Comparison of ENCODE assay signal across 17 cellular contexts in genomic region chr13:102311901-102312300, GRCh38.
DNase-seq lines count a peak whose midpoint lies in the region; ATAC-seq, FAIRE-seq and TF ChIP-seq lines count a peak whose summit lies in the region.
"Had no signal": no experiment of that assay in that cellular context is flagged by ENCODE, and none has a peak within 500 bp of the region (broad histone marks: within the 10 kb centered on the region; RNA-seq: fewer than 3 reads in every experiment).

No MANE protein-coding gene starts in this region.

- no peak for FAIRE-seq in GM19239 (lab: Jason Lieb, UNC)

- ATAC-seq in GM18505 (IDR thresholded peaks at IDR 0.05; ENCODE audit: unreplicated experiment) (peak; percentile 70), GM19372 (IDR thresholded peaks at IDR 0.05; ENCODE audit: low read depth, unreplicated experiment) (peak; percentile 88), HG03039 (IDR thresholded peaks at IDR 0.05; ENCODE audit: unreplicated experiment) (peak; percentile 72)
- ATAC-seq: lower lobe of right lung; stimulated activated naive CD8-positive, alpha-beta T cell treated with anti-CD3 and anti-CD28 coated beads, Interleukin-15, amount 100 ng/mL, for 72 hours had no signal

- no peak for TF ChIP-seq POLR2A in GM18505 (IDR thresholded peaks at IDR 0.05; ENCODE audit: borderline replicate concordance, extremely low read depth, insufficient read depth, insufficient read length)

- DNase-seq in OCI-M1 (lab: John Stamatoyannopoulos, UW) = peak; percentile 40
- no peak for DNase-seq in foreskin melanocyte
- DNase-seq in GM19239 (ENCODE audit: insufficient read length, low spot score) = no peak
- no peak for DNase-seq in activated naive CD4-positive, alpha-beta T cell treated with anti-CD3 and anti-CD28 coated beads, Interleukin-2, amount 50 U/mL, for 16 hours
- DNase-seq in NCI-H748 treated with DMSO at 0.1 percent for 48 hours (lab: John Stamatoyannopoulos, UW) = no peak
- DNase-seq: activated gamma-delta T cell; DMS79 treated with DMSO at 0.1 percent for 48 hours; dorsolateral prefrontal cortex; HCEC 1CT; KBM-7; lower lobe of right lung; NCI-H1436 treated with DMSO at 0.1 percent for 48 hours; NCI-H69; stimulated activated naive CD8-positive, alpha-beta T cell treated with anti-CD3 and anti-CD28 coated beads, Interleukin-15, amount 100 ng/mL, for 72 hours had no signal
